Comparison of ENCODE assay signal across 19 cellular contexts in the genomic region with DNA sequence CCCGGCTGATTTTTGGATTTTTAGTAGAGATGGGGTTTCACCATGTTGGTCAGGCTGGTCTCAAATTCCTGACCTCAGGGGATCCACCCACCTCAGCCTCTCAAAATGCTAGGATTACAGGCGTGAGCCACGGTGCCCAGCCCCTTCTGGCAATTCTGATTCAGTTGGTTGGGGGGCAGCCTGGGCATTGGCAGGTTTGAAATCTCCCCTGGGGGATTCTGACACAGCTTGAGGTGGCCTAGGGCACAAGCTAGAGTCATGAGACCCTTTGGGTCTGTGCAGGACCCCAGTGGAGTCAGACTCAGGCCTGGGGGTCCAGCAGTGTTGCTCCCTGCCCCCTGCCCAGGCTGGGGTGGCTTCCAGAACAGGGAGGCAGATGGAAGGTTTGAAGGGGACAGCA.
DNase-seq lines count a peak whose midpoint lies in the region; ATAC-seq and TF ChIP-seq lines count a peak whose summit lies in the region.
"Had no signal": no experiment of that assay in that cellular context is flagged by ENCODE, and none has a peak within 500 bp of the region (broad histone marks: within the 10 kb centered on the region; RNA-seq: fewer than 3 reads in every experiment).

No MANE protein-coding gene starts in this region.

- no peaks in the 10 kb centered on the region for H3K79me1 ChIP-seq in neuronal stem cell (ENCODE audit: low read depth, low read length)

- no peak overlapping the region for H2BK12ac ChIP-seq in neuronal stem cell (ENCODE audit: low read length)

- peaks cover 4% of the 10 kb centered on the region; the same call in 1 of the 2 replicates for H3K9me2 ChIP-seq in GM23338 (ENCODE audit: insufficient read depth)

- no peak for TF ChIP-seq CTCF in GM23338 (conservative IDR thresholded peaks at IDR 0.05; ENCODE audit: low read depth in 2 of 2)
- no peak for TF ChIP-seq CTCF in endodermal cell (conservative IDR thresholded peaks at IDR 0.05)
- TF ChIP-seq CTCF in GM13977 (IDR thresholded peaks at IDR 0.05; ENCODE audit: extremely low read depth, insufficient read depth, missing control alignments): no peak

- H3K4me3 Mint-ChIP-seq in GM23338 (no peak overlapping the region), endodermal cell (no peak overlapping the region)
- no peak overlapping the region for H3K4me3 Mint-ChIP-seq in activated naive CD8-positive, alpha-beta T cell treated with anti-CD3 and anti-CD28 coated beads for 36 hours

- no peaks in the 10 kb centered on the region for H3K36me3 Mint-ChIP-seq in GM23338 (ENCODE audit: low read depth)
- no peaks in the 10 kb centered on the region for H3K36me3 Mint-ChIP-seq in endodermal cell (ENCODE audit: low read depth)
- H3K36me3 Mint-ChIP-seq in activated naive CD8-positive, alpha-beta T cell treated with anti-CD3 and anti-CD28 coated beads for 36 hours: no peaks in the 10 kb centered on the region

- H2BK120ac ChIP-seq in neuronal stem cell (ENCODE audit: low read depth, low read length): no peak overlapping the region

- H3K27me3 Mint-ChIP-seq in GM23338 (ENCODE audit: insufficient read depth, low read depth, poor library complexity): peaks cover 6% of the 10 kb centered on the region
- H3K27me3 Mint-ChIP-seq in endodermal cell (ENCODE audit: insufficient read depth): peaks cover 2% of the 10 kb centered on the region
- peaks cover 4% of the 10 kb centered on the region for H3K27me3 Mint-ChIP-seq in activated naive CD8-positive, alpha-beta T cell treated with anti-CD3 and anti-CD28 coated beads for 36 hours

- H3K36me3 ChIP-seq in GM23338 (ENCODE audit: insufficient read depth): no peaks in the 10 kb centered on the region
- H3K36me3 ChIP-seq in endodermal cell (ENCODE audit: control insufficient read depth, insufficient read depth, low read length): no peaks in the 10 kb centered on the region
- no peaks in the 10 kb centered on the region for H3K36me3 ChIP-seq in neuronal stem cell (replicated peaks in 1 of 2; ENCODE audit: control insufficient read depth in 2 of 2, insufficient read depth in 2 of 2, low read length in 2 of 2)
- H3K36me3 ChIP-seq: BE2C, Peyer's patch had no signal

- H3K23ac ChIP-seq in neuronal stem cell (ENCODE audit: low read depth, low read length, poor library complexity): peak overlapping the region; percentile 60

- no peak overlapping the region for H3K9ac ChIP-seq in endodermal cell (ENCODE audit: extremely low read depth, low read length, poor library complexity, severe bottlenecking)
- H3K9ac ChIP-seq in neuronal stem cell (ENCODE audit: low read depth, low read length, poor library complexity): no peak overlapping the region
- H3K9ac ChIP-seq: KMS-11 had no signal

- H3F3A ChIP-seq in GM23338 (replicated peaks; ENCODE audit: low read depth): no peaks in the 10 kb centered on the region

- no peak for ATAC-seq in GM23338

- no peak overlapping the region for H3K4me3 ChIP-seq in GM23338
- H3K4me3 ChIP-seq in endodermal cell (ENCODE audit: low read length): no peak overlapping the region
- H3K4me3 ChIP-seq in neuronal stem cell (ENCODE audit: low read length in 2 of 2): no peak overlapping the region
- H3K4me3 ChIP-seq: Peyer's patch had no signal

- H3K9me3 Mint-ChIP-seq in GM23338 (no peaks in the 10 kb centered on the region), endodermal cell (no peaks in the 10 kb centered on the region)
- no peaks in the 10 kb centered on the region for H3K9me3 Mint-ChIP-seq in activated naive CD8-positive, alpha-beta T cell treated with anti-CD3 and anti-CD28 coated beads for 36 hours

- H2AFZ ChIP-seq in GM23338 (no peak overlapping the region), neuronal stem cell (ENCODE audit: low read length) (no peak overlapping the region)

- in situ Hi-C loops in GM13977 (cut with MboI; ENCODE audit: low pct_unique_long_range_greater_than_20kb, low sequenced_read_pairs, unreplicated experiment): no loop called here

- H3K14ac ChIP-seq in neuronal stem cell (ENCODE audit: low read length): no peak overlapping the region

- H4K20me1 ChIP-seq in GM23338 (replicated peaks; ENCODE audit: insufficient read depth): no peaks in the 10 kb centered on the region

- no peaks in the 10 kb centered on the region for H3K4me1 ChIP-seq in GM23338 (ENCODE audit: insufficient read depth)
- no peaks in the 10 kb centered on the region for H3K4me1 ChIP-seq in endodermal cell (ENCODE audit: control insufficient read depth, insufficient read depth, low read length)
- H3K4me1 ChIP-seq in neuronal stem cell (ENCODE audit: control insufficient read depth in 2 of 2, insufficient read depth in 1 of 2, low read depth in 1 of 2, low read length in 2 of 2): no peaks in the 10 kb centered on the region
- H3K4me1 ChIP-seq: Peyer's patch had no signal

- H2AK5ac ChIP-seq in neuronal stem cell (ENCODE audit: low read depth, low read length): peak overlapping the region; percentile 66

- WGBS in endodermal cell (ENCODE audit: insufficient coverage in 1 of 2, insufficient read length in 1 of 2), 2 experiments: 93 to 97% methylated on average over 3 of the region's 3 CpGs
- WGBS in neuronal stem cell (ENCODE audit: extremely low coverage in 2 of 2, insufficient read length in 2 of 2, insufficient replicate concordance in 1 of 2), 2 donors: no CpG with 5 or more reads among the region's 3 CpGs

- H3K4me1 Mint-ChIP-seq in GM23338 (peaks cover 2% of the 10 kb centered on the region; the same call in 1 of the 3 replicates), endodermal cell (peaks cover 5% of the 10 kb centered on the region)
- no peaks in the 10 kb centered on the region for H3K4me1 Mint-ChIP-seq in activated naive CD8-positive, alpha-beta T cell treated with anti-CD3 and anti-CD28 coated beads for 36 hours

- H3K27me3 ChIP-seq in GM23338 (ENCODE audit: insufficient read depth) (no peaks in the 10 kb centered on the region), endodermal cell (ENCODE audit: control insufficient read depth, insufficient read depth, low read length, poor library complexity, severe bottlenecking) (no peaks in the 10 kb centered on the region), neuronal stem cell (ENCODE audit: control insufficient read depth in 3 of 3, insufficient read depth in 3 of 3, low read depth in 1 of 3, low read length in 3 of 3) (no peaks in the 10 kb centered on the region)
- H3K27me3 ChIP-seq: BE2C, Peyer's patch had no signal

- H3K4ac ChIP-seq in neuronal stem cell (ENCODE audit: low read length): no peak overlapping the region

- no peaks in the 10 kb centered on the region for H3K79me2 ChIP-seq in GM23338 (replicated peaks; ENCODE audit: insufficient read depth)

- DNase-seq in GM23338 (ENCODE audit: low spot score): no peak
- DNase-seq in NCI-H524 (lab: John Stamatoyannopoulos, UW): peak; percentile 55 to 62
- peak; percentile 32 for DNase-seq in endodermal cell
- no peak for DNase-seq in neuronal stem cell (ENCODE audit: low spot score)
- DNase-seq in activated naive CD8-positive, alpha-beta T cell treated with anti-CD3 and anti-CD28 coated beads for 36 hours: no peak
- DNase-seq in amygdala (lab: John Stamatoyannopoulos, UW): no peak
- DNase-seq in GM13977 (ENCODE audit: low spot score): no peak
- DNase-seq: BE2C, DMS53, GF-D8, IMR-90, NCI-H1092 treated with DMSO at 0.1 percent for 48 hours, NCI-H1436 treated with DMSO at 0.1 percent for 48 hours, NCI-H1930, NCI-H2227 treated with DMSO at 0.1 percent for 48 hours, NCI-H510A, NCI-H82 had no signal

- H4K8ac ChIP-seq in neuronal stem cell (ENCODE audit: low read depth, low read length): no peak overlapping the region

- H3K27ac ChIP-seq in GM23338 (ENCODE audit: low read depth) (no peak overlapping the region), endodermal cell (ENCODE audit: low read depth, low read length) (no peak overlapping the region), neuronal stem cell (replicated peaks; ENCODE audit: low read length) (no peak overlapping the region)
- H3K27ac ChIP-seq: KMS-11, Peyer's patch had no signal

- H3K4me2 ChIP-seq in GM23338 (no peak overlapping the region), neuronal stem cell (ENCODE audit: insufficient read depth, low read length, poor library complexity, severe bottlenecking) (no peak overlapping the region)
- H3K4me2 ChIP-seq: KMS-11 had no signal

- H2BK5ac ChIP-seq in neuronal stem cell (ENCODE audit: low read length): no peak overlapping the region

- no peak overlapping the region for H4K91ac ChIP-seq in neuronal stem cell (ENCODE audit: low read depth, low read length, poor library complexity)

- H3K27ac Mint-ChIP-seq in GM23338: peak overlapping the region; percentile 50; the same call in 1 of the 2 replicates
- H3K27ac Mint-ChIP-seq in endodermal cell: no peak overlapping the region
- no peak overlapping the region for H3K27ac Mint-ChIP-seq in activated naive CD8-positive, alpha-beta T cell treated with anti-CD3 and anti-CD28 coated beads for 36 hours

- H3K9me3 ChIP-seq in endodermal cell (ENCODE audit: control insufficient read depth, low read length) (no peaks in the 10 kb centered on the region), neuronal stem cell (replicated peaks in 1 of 2; ENCODE audit: control insufficient read depth in 2 of 2, insufficient read depth in 1 of 2, low read depth in 1 of 2, low read length in 2 of 2) (no peaks in the 10 kb centered on the region)
- H3K9me3 ChIP-seq: BE2C, Peyer's patch had no signal

- H3K18ac ChIP-seq in neuronal stem cell (ENCODE audit: low read length): peak overlapping the region; percentile 65

- H2BK15ac ChIP-seq in neuronal stem cell (ENCODE audit: low read length): peak overlapping the region; percentile 21

TF ChIP-seq in GM23338, 12 proteins besides CTCF, POLR2A, EP300 and RAD21:
- TF ChIP-seq ZNF114 (CRISPR knock-in tag; IDR thresholded peaks at IDR 0.05): no peak
- no peak for TF ChIP-seq EZH2 (IDR thresholded peaks at IDR 0.05; ENCODE audit: low read depth, unreplicated experiment)
- TF ChIP-seq JUNB (IDR thresholded peaks at IDR 0.05; ENCODE audit: unreplicated experiment): no peak

Comparison
In these comparisons a context has a peak if more than half of its experiments do, and no peak if none do; other contexts are left out.
1. DNase-seq: peak in NCI-H524 (2 of 2) and endodermal cell (single experiment); none in GM23338 (single experiment), neuronal stem cell (single experiment), activated naive CD8-positive, alpha-beta T cell treated with anti-CD3 and anti-CD28 coated beads for 36 hours (single experiment), amygdala (0 of 56) and GM13977 (single experiment).